ENCODE assay signal across 8 cellular contexts in genomic region chr3:12966847-12967750, GRCh38.
A peak's percentile ranks its signal among the peaks of the same experiment; 100 is the strongest.
DNase-seq lines count a peak whose midpoint lies in the region; ATAC-seq and TF ChIP-seq lines count a peak whose summit lies in the region.

No MANE protein-coding gene starts in this region.

- H3K9me3 ChIP-seq in iPS-15b (ENCODE audit: control insufficient read depth, insufficient read depth, low read length): no peaks in the 10 kb centered on the region
- H3K9me3 ChIP-seq in smooth muscle cell (replicated peaks; ENCODE audit: low read depth): no peaks in the 10 kb centered on the region

- peaks cover 8% of the 10 kb centered on the region for H3K36me3 Mint-ChIP-seq in activated naive CD8-positive, alpha-beta T cell treated with anti-CD3 and anti-CD28 coated beads, Interleukin-2, amount 10 ng/mL, durations not matched to agents 7 days and 5 days

- peaks cover 38% of the 10 kb centered on the region for H3K79me2 ChIP-seq in smooth muscle cell (ENCODE audit: low read depth)

- H3K9ac ChIP-seq in iPS-15b (ENCODE audit: low read depth, low read length) (peak overlapping the region; percentile 73), smooth muscle cell (ENCODE audit: low read depth) (peak overlapping the region; percentile 79)

- POLR2A ChIA-PET in activated naive CD8-positive, alpha-beta T cell treated with anti-CD3 and anti-CD28 coated beads, Interleukin-2, amount 10 ng/mL, durations not matched to agents 7 days and 5 days (lab: Charles Lee): interaction anchor here (0.6 kb wide), 1 partner anchor 409 kb away, joined by 3 read pairs; no protein-coding TSS in a partner anchor

- peaks cover 4% of the 10 kb centered on the region for H3F3A ChIP-seq in smooth muscle cell (ENCODE audit: low read depth)

- peak overlapping the region; percentile 51 for H3K4me3 Mint-ChIP-seq in activated naive CD8-positive, alpha-beta T cell treated with anti-CD3 and anti-CD28 coated beads, Interleukin-2, amount 10 ng/mL, durations not matched to agents 7 days and 5 days

- no peak overlapping the region for H3K27ac Mint-ChIP-seq in activated naive CD8-positive, alpha-beta T cell treated with anti-CD3 and anti-CD28 coated beads, Interleukin-2, amount 10 ng/mL, durations not matched to agents 7 days and 5 days

- H3K9me3 Mint-ChIP-seq in activated naive CD8-positive, alpha-beta T cell treated with anti-CD3 and anti-CD28 coated beads, Interleukin-2, amount 10 ng/mL, durations not matched to agents 7 days and 5 days: no peaks in the 10 kb centered on the region

- peaks cover 93% of the 10 kb centered on the region for H4K20me1 ChIP-seq in smooth muscle cell (ENCODE audit: low read depth)

- H3K4me3 ChIP-seq in iPS-15b (ENCODE audit: low read depth, low read length): peak overlapping the region; percentile 79
- peak overlapping the region; percentile 81 for H3K4me3 ChIP-seq in smooth muscle cell

- TF ChIP-seq CTCF in smooth muscle cell (IDR thresholded peaks at IDR 0.05; ENCODE audit: borderline replicate concordance, insufficient read depth, poor library complexity, severe bottlenecking): no peak

- ATAC-seq in GM19397 (IDR thresholded peaks at IDR 0.05; ENCODE audit: unreplicated experiment): peak; percentile 17
- peak; percentile 20 for ATAC-seq in HG03469 (IDR thresholded peaks at IDR 0.05; ENCODE audit: unreplicated experiment)
- peak; percentile 1 for ATAC-seq in activated naive CD8-positive, alpha-beta T cell treated with anti-CD3 and anti-CD28 coated beads, Interleukin-2, amount 10 ng/mL, durations not matched to agents 7 days and 5 days (ENCODE audit: low read depth)

- peak overlapping the region; percentile 60 for H2AFZ ChIP-seq in smooth muscle cell (ENCODE audit: low read depth)

- H3K4me1 ChIP-seq in iPS-15b (ENCODE audit: control insufficient read depth, insufficient read depth, low read length) (peaks cover 8% of the 10 kb centered on the region), smooth muscle cell (ENCODE audit: low read depth) (peaks cover 18% of the 10 kb centered on the region)

- peak; percentile 67 for DNase-seq in AG08396 (ENCODE audit: low spot score)
- DNase-seq in activated naive CD8-positive, alpha-beta T cell treated with anti-CD3 and anti-CD28 coated beads, Interleukin-2, amount 10 ng/mL, durations not matched to agents 7 days and 5 days: no peak
- no peak for DNase-seq in smooth muscle cell (lab: John Stamatoyannopoulos, UW; ENCODE audit: unreplicated experiment)
- DNase-seq in NCI-H2107 (lab: John Stamatoyannopoulos, UW): no peak
- DNase-seq in NAMALWA (ENCODE audit: low spot score): no peak

- H3K4me2 ChIP-seq in smooth muscle cell: peak overlapping the region; percentile 98

- H3K27me3 Mint-ChIP-seq in activated naive CD8-positive, alpha-beta T cell treated with anti-CD3 and anti-CD28 coated beads, Interleukin-2, amount 10 ng/mL, durations not matched to agents 7 days and 5 days: peaks cover 3% of the 10 kb centered on the region

- H3K27ac ChIP-seq in smooth muscle cell (ENCODE audit: low read depth): peak overlapping the region; percentile 50

- peaks cover 34% of the 10 kb centered on the region for H3K4me1 Mint-ChIP-seq in activated naive CD8-positive, alpha-beta T cell treated with anti-CD3 and anti-CD28 coated beads, Interleukin-2, amount 10 ng/mL, durations not matched to agents 7 days and 5 days

- H3K36me3 ChIP-seq in iPS-15b (ENCODE audit: control insufficient read depth, insufficient read depth, low read length) (no peaks in the 10 kb centered on the region), smooth muscle cell (ENCODE audit: low read depth) (no peaks in the 10 kb centered on the region)

- H3K27me3 ChIP-seq in iPS-15b (ENCODE audit: control insufficient read depth, insufficient read depth, low read length) (peaks cover 11% of the 10 kb centered on the region), smooth muscle cell (ENCODE audit: low read depth) (no peaks in the 10 kb centered on the region)

- 4% methylated on average over 39 of the region's 75 CpGs for WGBS in smooth muscle cell (ENCODE audit: low lambda C conversion rate)
